In genomic region chr11:58928691-58929090, GRCh38 we compare ENCODE assay signal across 1 cellular context.
TF ChIP-seq lines count a peak whose summit lies in the region.

No MANE protein-coding gene starts in this region.

TF ChIP-seq in liver, 16 proteins besides CTCF, POLR2A, EP300 and RAD21 (continued from another document):
- TF ChIP-seq ATF3 (IDR thresholded peaks at IDR 0.05), result no peak
